In genomic region chr6:161449521-161449920, GRCh38 we compare ENCODE assay signal across 10 cellular contexts.
"Had no signal": no experiment of that assay in that cellular context is flagged by ENCODE, and none has a peak within 500 bp of the region (broad histone marks: within the 10 kb centered on the region; RNA-seq: fewer than 3 reads in every experiment).

No MANE protein-coding gene starts in this region.

- H3K9me3 ChIP-seq: HAP-1 had no signal

- H3K4me3 ChIP-seq: GM23338, HAP-1 had no signal

- H3K27ac Mint-ChIP-seq: GM23338, HFFc6, IgD-negative memory B cell had no signal

- H3K4me1 Mint-ChIP-seq: IgD-negative memory B cell had no signal

- H2AFZ ChIP-seq: GM23338 had no signal

- H3K4me3 Mint-ChIP-seq: GM23338, HFFc6, IgD-negative memory B cell had no signal

- H3K27ac ChIP-seq: HL-60 had no signal

- H3K36me3 ChIP-seq: HAP-1 had no signal

- H3K4me2 ChIP-seq: GM23338 had no signal

- ATAC-seq: GM23338, HCT116, HepG2 had no signal

- DNase-seq: HFFc6, KBM-7 had no signal

- H3K9me3 Mint-ChIP-seq: GM23338 had no signal

- FAIRE-seq: H1, H54, HepG2 had no signal
